Comparison of ENCODE assay signal across 8 cellular contexts in the genomic region with DNA sequence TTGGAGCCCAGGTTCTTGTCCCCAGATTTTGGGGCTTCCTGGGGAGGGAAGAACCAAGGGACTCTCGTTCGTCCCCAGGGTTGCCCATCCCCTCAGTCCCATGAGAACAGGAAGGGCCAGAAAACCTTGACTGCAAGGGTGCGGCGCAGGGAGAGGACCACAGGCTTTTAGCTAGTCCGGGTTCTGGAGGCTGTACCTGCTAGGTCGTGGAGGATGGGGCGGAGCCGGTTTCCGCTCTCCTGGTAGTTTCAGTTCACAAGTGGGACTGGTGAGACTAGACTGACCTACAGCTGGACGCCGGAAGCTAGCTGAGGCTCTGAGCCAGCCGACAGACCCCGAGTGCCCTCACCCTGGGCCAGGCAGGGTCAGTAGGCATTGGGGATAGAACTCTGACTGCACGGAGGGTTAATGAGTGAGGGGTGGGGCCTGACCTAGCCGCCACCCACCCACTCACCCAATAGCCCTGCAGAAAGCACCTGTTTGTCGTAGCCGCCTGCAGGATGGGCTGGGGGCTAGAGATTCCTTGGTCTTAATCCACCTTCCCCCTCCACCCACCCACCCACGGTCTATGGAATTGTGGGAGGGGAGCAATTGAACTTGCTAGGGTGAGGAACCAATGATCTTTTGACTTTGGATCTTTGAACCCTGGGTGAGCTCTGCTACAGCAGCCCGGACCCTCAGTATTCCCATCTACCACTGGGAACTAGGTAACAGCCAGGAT. TPM values are rescaled to one million over a fixed set of nuclear protein-coding genes. Genes with fewer than 3 reads are reported as not detected.
DNase-seq lines count a peak whose midpoint lies in the region; ATAC-seq, FAIRE-seq and TF ChIP-seq lines count a peak whose summit lies in the region.

No MANE protein-coding gene starts in this region.

- H3K4me3 ChIP-seq in bronchial epithelial cell (ENCODE audit: low read depth, low read length) (peak overlapping the region; percentile 94), lower lobe of right lung (peak overlapping the region; percentile 81), thyroid gland (replicated peaks in 1 of 3) (peak overlapping the region; percentile 42 to 91 (median 85))

- H3K4me1 ChIP-seq in lower lobe of right lung (peaks cover 27% of the 10 kb centered on the region), thyroid gland (peaks cover 10 to 25% of the 10 kb centered on the region in 2 donors)

- peak overlapping the region; percentile 99 for H3K27ac ChIP-seq in lower lobe of right lung
- peak overlapping the region; percentile 97 to 100 (median 99) for H3K27ac ChIP-seq in thyroid gland

- no peak for FAIRE-seq in bronchial epithelial cell (lab: Jason Lieb, UNC)

- H3K9me3 ChIP-seq in lower lobe of right lung: no peaks in the 10 kb centered on the region
- H3K9me3 ChIP-seq in thyroid gland: no peaks in the 10 kb centered on the region

- intact Hi-C loops in lower lobe of right lung (cut with DNase I): no loop called here
- intact Hi-C loops in thyroid gland (cut with DNase I): loop anchor here (5.0 kb wide), 1 partner anchor 114 kb away; the partner anchor contains the start of gene CSNK1E

- peaks cover 5% of the 10 kb centered on the region for H3K36me3 ChIP-seq in bronchial epithelial cell (ENCODE audit: control insufficient read depth, insufficient read depth, low read length)
- no peaks in the 10 kb centered on the region for H3K36me3 ChIP-seq in lower lobe of right lung
- H3K36me3 ChIP-seq in thyroid gland: no peaks in the 10 kb centered on the region

- TF ChIP-seq CTCF in bronchial epithelial cell (IDR thresholded peaks at IDR 0.05; ENCODE audit: insufficient read depth, low read length, severe bottlenecking) (no peak), lower lobe of right lung (IDR thresholded peaks at IDR 0.05) (no peak), thyroid gland (IDR thresholded peaks at IDR 0.05) (no peak)

- peak; percentile 24 to 57 for TF ChIP-seq POLR2A in thyroid gland (IDR thresholded peaks at IDR 0.05)

- ATAC-seq in lower lobe of right lung: peak; percentile 52 to 59
- ATAC-seq in GM19035 (IDR thresholded peaks at IDR 0.05; ENCODE audit: unreplicated experiment): no peak

- DNase-seq in NCI-H2227 (lab: John Stamatoyannopoulos, UW; ENCODE audit: unreplicated experiment) (peak; percentile 38), NCI-H2227 treated with DMSO at 0.1 percent for 48 hours (lab: John Stamatoyannopoulos, UW) (no peak), RKO (ENCODE audit: low spot score) (peak; percentile 25), bronchial epithelial cell (ENCODE audit: low read depth) (peak; percentile 51), lower lobe of right lung (peak; percentile 85), thyroid gland (peak; percentile 83 to 87), NCI-H446 (lab: John Stamatoyannopoulos, UW) (no peak)

- H3K27me3 ChIP-seq in bronchial epithelial cell (ENCODE audit: control insufficient read depth, insufficient read depth, low read length) (no peaks in the 10 kb centered on the region), lower lobe of right lung (ENCODE audit: low read depth) (no peaks in the 10 kb centered on the region), thyroid gland (no peaks in the 10 kb centered on the region)

- 7% methylated on average over 9 to 13 of the region's 19 CpGs for WGBS in thyroid gland, 2 donors

RNA-seq across cellular contexts. Expression of gene MAFF, which starts 1.5 kb away (rescaled TPM):
- total RNA-seq in bronchial epithelial cell (15.5 and 25.0 TPM in 2 replicates), lower lobe of right lung (41.3 TPM), thyroid gland (100 to 1,000 TPM in 1 of 4 donors, 10 to 100 TPM in 3; 13.1 to 111 (median 24.6) TPM)

RNA-seq across cellular contexts. Expression of gene PLA2G6, which starts 21.6 kb away (rescaled TPM):
- total RNA-seq in bronchial epithelial cell (7.9 and 9.6 TPM in 2 replicates), lower lobe of right lung (60.8 TPM), thyroid gland (100 to 1,000 TPM; 106 to 122 (median 112) TPM)

Comparison
In these comparisons a context has a peak if more than half of its experiments do, and no peak if none do; other contexts are left out.
1. DNase-seq: peak in NCI-H2227 (single experiment), RKO (single experiment), bronchial epithelial cell (single experiment), lower lobe of right lung (single experiment) and thyroid gland (2 of 2); none in NCI-H2227 treated with DMSO at 0.1 percent for 48 hours (single experiment) and NCI-H446 (0 of 2).
2. Peak in every context shown above with its lines, with median percentiles within 50 percentile points of each other: H3K4me3 ChIP-seq.